8 cellular contexts compared by ENCODE assay signal in the genomic region with DNA sequence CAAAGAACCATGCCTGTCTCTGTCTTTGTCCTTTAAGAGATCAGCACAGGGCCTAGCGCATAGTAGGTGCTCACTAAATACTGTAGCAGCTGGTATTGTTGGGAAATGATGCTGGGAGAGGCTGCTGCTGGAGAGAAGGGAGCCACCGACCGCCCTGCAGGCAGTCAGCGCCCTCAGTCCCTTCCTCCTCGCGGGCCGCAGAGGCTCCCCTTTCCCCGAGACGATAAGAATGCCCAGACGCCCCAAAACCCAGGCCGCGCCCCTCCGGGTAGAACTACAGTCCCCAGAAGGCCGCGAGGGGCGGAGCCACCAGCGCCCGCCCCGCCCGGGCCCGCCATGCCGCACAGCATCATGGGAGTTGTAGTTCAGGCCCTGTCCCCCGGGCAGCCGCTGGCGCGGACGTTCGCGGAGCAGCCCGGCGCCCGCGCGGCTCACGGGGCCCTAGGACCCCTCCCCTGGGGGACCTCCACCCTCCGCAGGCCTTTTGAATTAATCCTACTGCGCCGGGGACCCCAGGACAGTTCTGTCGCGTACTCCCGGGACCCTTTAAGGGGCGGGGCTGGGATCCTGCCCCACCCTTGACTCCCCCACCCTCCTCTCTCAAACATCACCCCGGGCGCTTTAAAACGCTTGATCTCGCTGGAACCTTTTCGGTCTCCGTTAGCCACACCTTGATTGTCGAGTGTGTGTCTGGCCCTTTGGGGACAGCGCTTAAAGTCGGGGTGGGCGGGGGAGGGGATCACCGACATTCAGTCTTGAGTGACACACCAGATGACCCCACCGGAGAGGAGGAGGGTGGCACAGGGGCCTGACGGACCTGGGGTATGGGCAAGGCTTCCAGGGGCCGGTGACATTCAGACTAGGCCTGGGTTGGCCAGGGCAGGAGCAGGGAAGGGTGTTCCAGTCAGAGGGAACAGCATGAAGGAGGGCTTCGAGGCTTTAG. TPM values are rescaled to one million over a fixed set of nuclear protein-coding genes. Genes with fewer than 3 reads are reported as not detected.
DNase-seq lines count a peak whose midpoint lies in the region; ATAC-seq and TF ChIP-seq lines count a peak whose summit lies in the region.

No MANE protein-coding gene starts in this region.

- H3K4me1 Mint-ChIP-seq in activated T-cell treated with anti-CD3 and anti-CD28 coated beads, Interleukin-2, amount 50 U/mL, for 72 hours (ENCODE audit: low read depth): peaks cover 21% of the 10 kb centered on the region
- H3K4me1 Mint-ChIP-seq in naive B cell: peaks cover 0 to 4% (median 3%) of the 10 kb centered on the region in 3 donors

- H3K4me3 Mint-ChIP-seq in activated T-cell treated with anti-CD3 and anti-CD28 coated beads, Interleukin-2, amount 50 U/mL, for 72 hours: peak overlapping the region; percentile 82 to 85
- H3K4me3 Mint-ChIP-seq in naive B cell: peak overlapping the region; percentile 50 to 92 (median 78)

- peak; percentile 74 for ATAC-seq in GM19025 (IDR thresholded peaks at IDR 0.05; ENCODE audit: low read depth, unreplicated experiment)
- peak; percentile 70 for ATAC-seq in HG03469 (IDR thresholded peaks at IDR 0.05; ENCODE audit: unreplicated experiment)
- peak; percentile 98 to 99 for ATAC-seq in activated T-cell treated with anti-CD3 and anti-CD28 coated beads, Interleukin-2, amount 50 U/mL, for 72 hours (replicated peaks in 1 of 2)
- ATAC-seq in naive B cell (ENCODE audit: low read depth in 2 of 2): peak; percentile 98

- H3K9me3 ChIP-seq in Peyer's patch: no peaks in the 10 kb centered on the region

- H3K27ac Mint-ChIP-seq in activated T-cell treated with anti-CD3 and anti-CD28 coated beads, Interleukin-2, amount 50 U/mL, for 72 hours: peak overlapping the region; percentile 52
- peak overlapping the region in 5 of 6 donors; percentile 22 to 90 (median 77) for H3K27ac Mint-ChIP-seq in naive B cell

- TF ChIP-seq CTCF in AG09309 (IDR thresholded peaks at IDR 0.05; ENCODE audit: control insufficient read depth, insufficient read depth, low read depth, low read length, missing control alignments): no peak
- no peak for TF ChIP-seq CTCF in Peyer's patch (IDR thresholded peaks at IDR 0.05)

- no peaks in the 10 kb centered on the region for H3K36me3 Mint-ChIP-seq in activated T-cell treated with anti-CD3 and anti-CD28 coated beads, Interleukin-2, amount 50 U/mL, for 72 hours (ENCODE audit: insufficient read depth in 2 of 2)
- no peaks in the 10 kb centered on the region for H3K36me3 Mint-ChIP-seq in naive B cell

- no peaks in the 10 kb centered on the region for H3K27me3 Mint-ChIP-seq in activated T-cell treated with anti-CD3 and anti-CD28 coated beads, Interleukin-2, amount 50 U/mL, for 72 hours (ENCODE audit: low read depth)
- H3K27me3 Mint-ChIP-seq in naive B cell: peaks cover 10 to 14% (median 14%) of the 10 kb centered on the region in 3 donors

- H3K4me3 ChIP-seq in AG09309 (ENCODE audit: control insufficient read depth, low read depth, low read length): peak overlapping the region; percentile 41
- H3K4me3 ChIP-seq in Peyer's patch: peak overlapping the region; percentile 53 to 83 (median 66)

- H3K36me3 ChIP-seq in Peyer's patch: no peaks in the 10 kb centered on the region

- peaks cover 0 to 10% (median 0%) of the 10 kb centered on the region in 4 donors for H3K4me1 ChIP-seq in Peyer's patch

- no peak for DNase-seq in AG09309 (ENCODE audit: low read depth)
- peak; percentile 87 to 95 (median 92) for DNase-seq in Peyer's patch
- DNase-seq in activated T-cell treated with anti-CD3 and anti-CD28 coated beads, Interleukin-2, amount 50 U/mL, for 72 hours: peak; percentile 93 to 96
- DNase-seq in fibroblast of gingiva (ENCODE audit: low read depth): peak; percentile 66
- peak; percentile 91 for DNase-seq in naive B cell
- peak; percentile 66 to 79 for DNase-seq in stimulated activated CD8-positive, alpha-beta memory T cell treated with anti-CD3 and anti-CD28 coated beads, Interleukin-7, amount 100 ng/mL, for 4 hours (ENCODE audit: low read depth in 2 of 2)

- no peaks in the 10 kb centered on the region for H3K27me3 ChIP-seq in Peyer's patch

- no peak for TF ChIP-seq POLR2A in Peyer's patch (IDR thresholded peaks at IDR 0.05)

- H3K9me3 Mint-ChIP-seq in activated T-cell treated with anti-CD3 and anti-CD28 coated beads, Interleukin-2, amount 50 U/mL, for 72 hours: no peaks in the 10 kb centered on the region
- peaks cover 0 to 4% (median 0%) of the 10 kb centered on the region in 7 donors for H3K9me3 Mint-ChIP-seq in naive B cell

- peak overlapping the region; percentile 80 to 90 (median 86) for H3K27ac ChIP-seq in Peyer's patch

RNA-seq across cellular contexts. Expression of a gene that starts 24.8 kb away (rescaled TPM):
- total RNA-seq in Peyer's patch: 1 to 10 TPM; 2.3 to 2.9 (median 2.6) TPM
- 1 to 10 TPM; 4.2 to 4.6 TPM for total RNA-seq in activated T-cell treated with anti-CD3 and anti-CD28 coated beads, Interleukin-2, amount 50 U/mL, for 72 hours
- under 1 TPM in 2 of 6 donors, not detected in 4; 0.09 TPM for polyA plus RNA-seq in naive B cell (ENCODE audit: low read depth in 6 of 6)
